Comparison of ENCODE assay signal across 33 cellular contexts in the genomic region with DNA sequence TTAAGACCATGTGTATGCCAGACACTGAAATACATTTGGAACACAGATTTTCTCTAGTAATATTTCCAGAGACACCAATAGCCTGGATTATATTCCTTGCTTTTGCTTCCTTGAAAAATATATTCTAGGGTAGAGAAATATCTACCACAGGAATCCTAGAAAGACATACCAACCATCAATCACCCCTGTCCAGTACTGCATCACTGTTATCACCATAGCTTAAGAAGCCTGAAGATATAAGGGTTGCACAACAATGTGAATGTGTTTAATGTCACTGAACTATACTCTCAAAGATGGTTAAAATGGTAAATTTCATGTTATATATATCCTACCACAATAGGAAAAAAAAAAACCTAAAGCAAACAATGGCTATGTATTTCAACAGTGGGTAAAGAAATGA.
"Had no signal": no experiment of that assay in that cellular context is flagged by ENCODE, and none has a peak within 500 bp of the region (broad histone marks: within the 10 kb centered on the region; RNA-seq: fewer than 3 reads in every experiment).

No MANE protein-coding gene starts in this region.

- H3K27ac Mint-ChIP-seq: activated B cell treated with CpG ODN at 0.5 μM for 24 hours; activated CD8-positive, alpha-beta T cell treated with anti-CD3 and anti-CD28 coated beads for 36 hours; activated naive CD4-positive, alpha-beta T cell treated with anti-CD3 and anti-CD28 coated beads, Interleukin-2, amount 50 U/mL, for 24 hours; activated naive CD8-positive, alpha-beta T cell treated with anti-CD3 and anti-CD28 coated beads for 36 hours; activated naive CD8-positive, alpha-beta T cell treated with anti-CD3 and anti-CD28 coated beads, Interleukin-2, amount 50 U/mL, for 24 hours; activated T-helper 17 cell treated with anti-CD3 and anti-CD28 coated beads, Interleukin-2, amount 50 U/mL, for 72 hours; dendritic cell treated with granulocyte-macrophage colony-stimulating factor and Interleukin-4, amounts not matched to agents 40 ng/mL and 50 ng/mL, for 4 days; endodermal cell; T-helper 17 cell; T-helper 2 cell treated with Interferon-gamma antibody and Interleukin-4, amounts not matched to agents 5 μg/mL and 100 μg/mL, for 36 hours had no signal

- DNase-seq: activated B cell treated with CpG ODN at 0.5 μM for 24 hours; activated CD4-positive, alpha-beta T cell treated with anti-CD3 and anti-CD28 coated beads for 48 hours; activated CD4-positive, alpha-beta T cell treated with anti-CD3 and anti-CD28 coated beads, Interleukin-2, amount 50 U/mL, for 1 hour; activated CD4-positive, alpha-beta T cell treated with anti-CD3 and anti-CD28 coated beads, Interleukin-2, amount 50 U/mL, for 48 hours; activated CD8-positive, alpha-beta memory T cell treated with anti-CD3 and anti-CD28 coated beads for 24 hours; activated CD8-positive, alpha-beta T cell treated with anti-CD3 and anti-CD28 coated beads for 36 hours; activated effector memory CD4-positive, alpha-beta T cell treated with Interleukin-2 at 50 U/mL for 16 hours; activated gamma-delta T cell treated with Interleukin-2 at 50 U/mL for 16 hours; activated naive CD4-positive, alpha-beta T cell treated with Interleukin-2 at 50 U/mL for 16 hours; activated naive CD8-positive, alpha-beta T cell treated with anti-CD3 and anti-CD28 coated beads for 36 hours; activated naive CD8-positive, alpha-beta T cell treated with anti-CD3 and anti-CD28 coated beads, Interleukin-2, amount 50 U/mL, for 24 hours; activated T-cell treated with anti-CD3 and anti-CD28 coated beads, Interleukin-2, amount 50 U/mL, for 4 hours; adrenal gland; brain microvascular endothelial cell; dorsolateral prefrontal cortex; effector memory CD4-positive, alpha-beta T cell; endodermal cell; foreskin melanocyte; heart right ventricle; T-helper 1 cell; T-helper 17 cell; T1000; WERI-Rb-1 had no signal

- H3K27me3 ChIP-seq: adrenal gland, ascending aorta, brain microvascular endothelial cell, gastroesophageal sphincter, heart right ventricle had no signal

- H3K27ac ChIP-seq: adrenal gland, ascending aorta, brain microvascular endothelial cell, coronary artery, dorsolateral prefrontal cortex, gastroesophageal sphincter, heart right ventricle, WERI-Rb-1 had no signal

- H3K4me3 ChIP-seq: adrenal gland, ascending aorta, coronary artery, dorsolateral prefrontal cortex, gastroesophageal sphincter, heart right ventricle had no signal

- H3K36me3 Mint-ChIP-seq: activated naive CD4-positive, alpha-beta T cell treated with anti-CD3 and anti-CD28 coated beads, Interleukin-2, amount 50 U/mL, for 24 hours; activated naive CD8-positive, alpha-beta T cell treated with anti-CD3 and anti-CD28 coated beads for 36 hours had no signal

- H3K4me1 ChIP-seq: adrenal gland, ascending aorta, gastroesophageal sphincter, heart right ventricle had no signal

- H3K9me3 Mint-ChIP-seq: activated B cell treated with CpG ODN at 0.5 μM for 24 hours; activated CD8-positive, alpha-beta T cell treated with anti-CD3 and anti-CD28 coated beads for 36 hours; activated naive CD4-positive, alpha-beta T cell treated with anti-CD3 and anti-CD28 coated beads, Interleukin-2, amount 50 U/mL, for 24 hours; activated naive CD8-positive, alpha-beta T cell treated with anti-CD3 and anti-CD28 coated beads for 36 hours; activated naive CD8-positive, alpha-beta T cell treated with anti-CD3 and anti-CD28 coated beads, Interleukin-2, amount 50 U/mL, for 24 hours; activated T-cell treated with anti-CD3 and anti-CD28 coated beads, Interleukin-2, amount 50 U/mL, for 4 hours; activated T-helper 17 cell treated with anti-CD3 and anti-CD28 coated beads, Interleukin-2, amount 50 U/mL, for 72 hours; central memory CD8-positive, alpha-beta T cell; dendritic cell treated with granulocyte-macrophage colony-stimulating factor and Interleukin-4, amounts not matched to agents 40 ng/mL and 50 ng/mL, for 4 days; endodermal cell; T-helper 2 cell treated with Interferon-gamma antibody and Interleukin-4, amounts not matched to agents 5 μg/mL and 100 μg/mL, for 36 hours had no signal

- ATAC-seq: activated CD4-positive, CD25-positive, alpha-beta regulatory T cell treated with anti-CD3 and anti-CD28 coated beads, Interleukin-2, amount 50 U/mL, for 24 hours; activated CD8-positive, alpha-beta T cell treated with anti-CD3 and anti-CD28 coated beads for 36 hours; activated naive CD8-positive, alpha-beta T cell treated with anti-CD3 and anti-CD28 coated beads, Interleukin-2, amount 50 U/mL, for 24 hours; activated T-cell treated with anti-CD3 and anti-CD28 coated beads, Interleukin-2, amount 50 U/mL, for 4 hours; activated T-helper 17 cell treated with anti-CD3 and anti-CD28 coated beads, Interleukin-2, amount 50 U/mL, for 72 hours; esophagus mucosa; gastroesophageal sphincter; heart right ventricle; T-helper 17 cell had no signal

- H3K36me3 ChIP-seq: adrenal gland, ascending aorta, brain microvascular endothelial cell, gastroesophageal sphincter, heart right ventricle, WERI-Rb-1 had no signal

- H3K27me3 Mint-ChIP-seq: activated B cell treated with CpG ODN at 0.5 μM for 24 hours; activated CD8-positive, alpha-beta T cell treated with anti-CD3 and anti-CD28 coated beads for 36 hours; activated naive CD4-positive, alpha-beta T cell treated with anti-CD3 and anti-CD28 coated beads, Interleukin-2, amount 50 U/mL, for 24 hours; activated naive CD8-positive, alpha-beta T cell treated with anti-CD3 and anti-CD28 coated beads for 36 hours; activated naive CD8-positive, alpha-beta T cell treated with anti-CD3 and anti-CD28 coated beads, Interleukin-2, amount 50 U/mL, for 24 hours; activated T-helper 17 cell treated with anti-CD3 and anti-CD28 coated beads, Interleukin-2, amount 50 U/mL, for 72 hours; central memory CD8-positive, alpha-beta T cell; dendritic cell treated with granulocyte-macrophage colony-stimulating factor and Interleukin-4, amounts not matched to agents 40 ng/mL and 50 ng/mL, for 4 days; T-helper 17 cell had no signal

- H3K4me3 Mint-ChIP-seq: activated B cell treated with CpG ODN at 0.5 μM for 24 hours; activated CD8-positive, alpha-beta T cell treated with anti-CD3 and anti-CD28 coated beads for 36 hours; activated naive CD4-positive, alpha-beta T cell treated with anti-CD3 and anti-CD28 coated beads, Interleukin-2, amount 50 U/mL, for 24 hours; activated naive CD8-positive, alpha-beta T cell treated with anti-CD3 and anti-CD28 coated beads for 36 hours; activated naive CD8-positive, alpha-beta T cell treated with anti-CD3 and anti-CD28 coated beads, Interleukin-2, amount 50 U/mL, for 24 hours; activated T-cell treated with anti-CD3 and anti-CD28 coated beads, Interleukin-2, amount 50 U/mL, for 4 hours; activated T-helper 17 cell treated with anti-CD3 and anti-CD28 coated beads, Interleukin-2, amount 50 U/mL, for 72 hours; central memory CD8-positive, alpha-beta T cell; dendritic cell treated with granulocyte-macrophage colony-stimulating factor and Interleukin-4, amounts not matched to agents 40 ng/mL and 50 ng/mL, for 4 days; endodermal cell; T-helper 17 cell; T-helper 2 cell treated with Interferon-gamma antibody and Interleukin-4, amounts not matched to agents 5 μg/mL and 100 μg/mL, for 36 hours had no signal

- H3K4me1 Mint-ChIP-seq: activated B cell treated with CpG ODN at 0.5 μM for 24 hours; activated naive CD4-positive, alpha-beta T cell treated with anti-CD3 and anti-CD28 coated beads, Interleukin-2, amount 50 U/mL, for 24 hours; activated naive CD8-positive, alpha-beta T cell treated with anti-CD3 and anti-CD28 coated beads for 36 hours; activated naive CD8-positive, alpha-beta T cell treated with anti-CD3 and anti-CD28 coated beads, Interleukin-2, amount 50 U/mL, for 24 hours; activated T-helper 17 cell treated with anti-CD3 and anti-CD28 coated beads, Interleukin-2, amount 50 U/mL, for 72 hours; central memory CD8-positive, alpha-beta T cell had no signal

- H3K9me3 ChIP-seq: adrenal gland, ascending aorta, gastroesophageal sphincter, heart right ventricle had no signal
